In genomic region chr1:155053531-155054105, GRCh38 we compare ENCODE assay signal across 16 cellular contexts. TPM values are rescaled to one million over a fixed set of nuclear protein-coding genes. Genes with fewer than 3 reads are reported as not detected.
DNase-seq lines count a peak whose midpoint lies in the region; ATAC-seq, FAIRE-seq and TF ChIP-seq lines count a peak whose summit lies in the region.
"Had no signal": no experiment of that assay in that cellular context is flagged by ENCODE, and none has a peak within 500 bp of the region (broad histone marks: within the 10 kb centered on the region; RNA-seq: fewer than 3 reads in every experiment).

No MANE protein-coding gene starts in this region.

- FAIRE-seq in small intestine (lab: Jason Lieb, UNC), result no peak
- FAIRE-seq: A204.1, G401.6 had no signal

- H3K79me2 ChIP-seq in DOHH2 (ENCODE audit: control insufficient read depth, low read length), result peaks cover 8% of the 10 kb centered on the region

- TF ChIP-seq CTCF in DOHH2 (IDR thresholded peaks at IDR 0.05; ENCODE audit: low read depth, low read length, poor library complexity, severe bottlenecking), result no peak
- no peak for TF ChIP-seq CTCF in neural crest cell (conservative IDR thresholded peaks at IDR 0.05)

- no peaks in the 10 kb centered on the region for H3K27me3 ChIP-seq in DOHH2 (ENCODE audit: control insufficient read depth, low read length)
- no peaks in the 10 kb centered on the region for H3K27me3 ChIP-seq in small intestine (ENCODE audit: control insufficient read depth in 2 of 2, insufficient read depth in 2 of 2, low read length in 2 of 2)
- H3K27me3 ChIP-seq: ovary had no signal

- H3K9me3 Mint-ChIP-seq in activated CD4-positive, alpha-beta T cell treated with anti-CD3 and anti-CD28 coated beads for 36 hours (ENCODE audit: low read depth), result no peaks in the 10 kb centered on the region
- no peaks in the 10 kb centered on the region for H3K9me3 Mint-ChIP-seq in activated naive CD8-positive, alpha-beta T cell treated with anti-CD3 and anti-CD28 coated beads, Interleukin-2, amount 10 ng/mL, durations not matched to agents 7 days and 5 days
- H3K9me3 Mint-ChIP-seq in neural crest cell, result no peaks in the 10 kb centered on the region
- H3K9me3 Mint-ChIP-seq: HFFc6 had no signal

- H3K4me2 ChIP-seq in DOHH2 (ENCODE audit: low read length), result peak overlapping the region; percentile 93; the same call in 1 of the 2 replicates

- DNase-seq in activated CD4-positive, alpha-beta T cell treated with anti-CD3 and anti-CD28 coated beads for 36 hours, result no peak
- no peak for DNase-seq in activated CD4-positive, alpha-beta T cell treated with anti-CD3 and anti-CD28 coated beads, Interleukin-2, amount 50 U/mL, for 48 hours
- DNase-seq in activated naive CD8-positive, alpha-beta T cell treated with anti-CD3 and anti-CD28 coated beads, Interleukin-2, amount 10 ng/mL, durations not matched to agents 7 days and 5 days, result no peak
- DNase-seq in neural crest cell (ENCODE audit: low read depth, low spot score) (no peak), DMS 273 treated with DMSO at 0.1 percent for 48 hours (lab: John Stamatoyannopoulos, UW) (no peak), small intestine (no peak)
- DNase-seq: COR-L47, HFFc6, KBM-7, ovary, SK-N-SH had no signal

- no peak for ATAC-seq in activated CD4-positive, alpha-beta T cell treated with anti-CD3 and anti-CD28 coated beads for 36 hours
- no peak for ATAC-seq in activated naive CD8-positive, alpha-beta T cell treated with anti-CD3 and anti-CD28 coated beads, Interleukin-2, amount 10 ng/mL, durations not matched to agents 7 days and 5 days (ENCODE audit: low read depth)
- ATAC-seq in GM19455 (IDR thresholded peaks at IDR 0.05; ENCODE audit: unreplicated experiment), result no peak

- H3K36me3 ChIP-seq in DOHH2 (ENCODE audit: control insufficient read depth, low read length) (peaks cover 30% of the 10 kb centered on the region; the same call in 1 of the 2 replicates), small intestine (ENCODE audit: control insufficient read depth in 2 of 2, insufficient read depth in 2 of 2, low read length in 2 of 2) (peaks cover 4% of the 10 kb centered on the region in 2 donors)
- H3K36me3 ChIP-seq: ovary had no signal

- WGBS in small intestine, 3 donors, result 88 to 95% (median 92%) methylated on average over 7 of the region's 7 CpGs

- H3F3A ChIP-seq in DOHH2 (ENCODE audit: control insufficient read depth, insufficient read depth), result 0 out of 2 replicates have a peak, but pooled peaks cover 3% of the 10 kb centered on the region

- H3K4me1 ChIP-seq in DOHH2 (ENCODE audit: control insufficient read depth, low read length) (peaks cover 34% of the 10 kb centered on the region), small intestine (ENCODE audit: control insufficient read depth in 2 of 2, insufficient read depth in 1 of 2, low read depth in 1 of 2, low read length in 1 of 2) (peaks cover 3% of the 10 kb centered on the region in 2 donors)

- no peak overlapping the region for H3K27ac ChIP-seq in DOHH2 (ENCODE audit: low read depth, low read length)
- no peak overlapping the region for H3K27ac ChIP-seq in small intestine (ENCODE audit: low read depth in 1 of 2, low read length in 1 of 2)
- H3K27ac ChIP-seq: ovary had no signal

- POLR2A ChIA-PET in activated CD4-positive, alpha-beta T cell treated with anti-CD3 and anti-CD28 coated beads for 36 hours (lab: Charles Lee), result no interaction called here
- POLR2A ChIA-PET in activated naive CD8-positive, alpha-beta T cell treated with anti-CD3 and anti-CD28 coated beads, Interleukin-2, amount 10 ng/mL, durations not matched to agents 7 days and 5 days (lab: Charles Lee), result no interaction called here

- H3K4me3 Mint-ChIP-seq in activated CD4-positive, alpha-beta T cell treated with anti-CD3 and anti-CD28 coated beads for 36 hours, result peak overlapping the region; percentile 69
- H3K4me3 Mint-ChIP-seq in activated naive CD8-positive, alpha-beta T cell treated with anti-CD3 and anti-CD28 coated beads, Interleukin-2, amount 10 ng/mL, durations not matched to agents 7 days and 5 days, result peak overlapping the region; percentile 77
- H3K4me3 Mint-ChIP-seq in neural crest cell, result peak overlapping the region; percentile 81
- H3K4me3 Mint-ChIP-seq: HFFc6 had no signal

- intact Hi-C loops in activated CD4-positive, alpha-beta T cell treated with anti-CD3 and anti-CD28 coated beads for 36 hours (cut with DNase I, micrococcal nuclease), result loop anchor here in 1 of 2 experiments (5.0 kb wide), 3 partner anchors 36 to 71 kb away; partner anchors contain the start of genes FLAD1 and ZBTB7B

- peaks cover 20% of the 10 kb centered on the region for H3K36me3 Mint-ChIP-seq in activated CD4-positive, alpha-beta T cell treated with anti-CD3 and anti-CD28 coated beads for 36 hours (ENCODE audit: low read depth)
- H3K36me3 Mint-ChIP-seq in activated naive CD8-positive, alpha-beta T cell treated with anti-CD3 and anti-CD28 coated beads, Interleukin-2, amount 10 ng/mL, durations not matched to agents 7 days and 5 days, result peaks cover 1% of the 10 kb centered on the region
- no peaks in the 10 kb centered on the region for H3K36me3 Mint-ChIP-seq in neural crest cell (ENCODE audit: low read depth)

- H3K4me1 Mint-ChIP-seq in activated CD4-positive, alpha-beta T cell treated with anti-CD3 and anti-CD28 coated beads for 36 hours, result peaks cover 20% of the 10 kb centered on the region
- peaks cover 23% of the 10 kb centered on the region for H3K4me1 Mint-ChIP-seq in activated naive CD8-positive, alpha-beta T cell treated with anti-CD3 and anti-CD28 coated beads, Interleukin-2, amount 10 ng/mL, durations not matched to agents 7 days and 5 days
- H3K4me1 Mint-ChIP-seq in neural crest cell, result peaks cover 28% of the 10 kb centered on the region

- H3K9me2 ChIP-seq in DOHH2 (replicated peaks; ENCODE audit: control insufficient read depth, low read length), result no peaks in the 10 kb centered on the region
- H3K9me2 ChIP-seq: SK-N-SH had no signal

- H3K4me3 ChIP-seq in DOHH2 (ENCODE audit: low read length) (no peak overlapping the region), small intestine (ENCODE audit: low read depth in 1 of 2, low read length in 2 of 2) (no peak overlapping the region)
- H3K4me3 ChIP-seq: ovary had no signal

- H3K27ac Mint-ChIP-seq in activated CD4-positive, alpha-beta T cell treated with anti-CD3 and anti-CD28 coated beads for 36 hours, result no peak overlapping the region
- peak overlapping the region; percentile 77 for H3K27ac Mint-ChIP-seq in activated naive CD8-positive, alpha-beta T cell treated with anti-CD3 and anti-CD28 coated beads, Interleukin-2, amount 10 ng/mL, durations not matched to agents 7 days and 5 days
- no peak overlapping the region for H3K27ac Mint-ChIP-seq in neural crest cell (ENCODE audit: unreplicated experiment)
- H3K27ac Mint-ChIP-seq: HFFc6 had no signal

- H3K9me3 ChIP-seq in DOHH2 (ENCODE audit: control insufficient read depth, insufficient read depth, low read length) (no peaks in the 10 kb centered on the region), small intestine (ENCODE audit: control insufficient read depth, low read depth) (no peaks in the 10 kb centered on the region)
- H3K9me3 ChIP-seq: ovary, SK-N-SH had no signal

- CTCF ChIA-PET in activated CD4-positive, alpha-beta T cell treated with anti-CD3 and anti-CD28 coated beads for 36 hours (lab: Charles Lee), result interaction anchor here (0.7 to 3.1 kb wide), 8 partner anchors 9 to 119 kb away, joined by 3 to 15 read pairs (median 4); partner anchors contain the start of gene KRTCAP2

- no peaks in the 10 kb centered on the region for H4K20me1 ChIP-seq in DOHH2 (ENCODE audit: control insufficient read depth, insufficient read depth, low read depth, low read length)

- no peaks in the 10 kb centered on the region for H3K27me3 Mint-ChIP-seq in activated CD4-positive, alpha-beta T cell treated with anti-CD3 and anti-CD28 coated beads for 36 hours
- no peaks in the 10 kb centered on the region for H3K27me3 Mint-ChIP-seq in activated naive CD8-positive, alpha-beta T cell treated with anti-CD3 and anti-CD28 coated beads, Interleukin-2, amount 10 ng/mL, durations not matched to agents 7 days and 5 days
- H3K27me3 Mint-ChIP-seq in neural crest cell (ENCODE audit: low read depth), result peaks cover 6% of the 10 kb centered on the region

RNA-seq across cellular contexts. Expression of gene ADAM15, which starts 2.5 kb away (rescaled TPM):
- 10 to 100 TPM; 42.4 to 48.8 TPM for total RNA-seq in activated CD4-positive, alpha-beta T cell treated with anti-CD3 and anti-CD28 coated beads for 36 hours
- total RNA-seq in activated naive CD8-positive, alpha-beta T cell treated with anti-CD3 and anti-CD28 coated beads, Interleukin-2, amount 10 ng/mL, durations not matched to agents 7 days and 5 days, result 10 to 100 TPM; 37.0 to 37.3 TPM
- 82.2 and 85.1 TPM in 2 replicates for total RNA-seq in neural crest cell
- 100 to 1,000 TPM; 143 to 206 (median 152) TPM for polyA plus RNA-seq in small intestine

RNA-seq across cellular contexts. Expression of gene EFNA4, which starts 9.9 kb away (rescaled TPM):
- 1 to 10 TPM; 6.3 to 6.5 TPM for total RNA-seq in activated CD4-positive, alpha-beta T cell treated with anti-CD3 and anti-CD28 coated beads for 36 hours
- total RNA-seq in activated naive CD8-positive, alpha-beta T cell treated with anti-CD3 and anti-CD28 coated beads, Interleukin-2, amount 10 ng/mL, durations not matched to agents 7 days and 5 days, result 1 to 10 TPM; 7.9 to 8.1 TPM
- 26.4 and 28.5 TPM in 2 replicates for total RNA-seq in neural crest cell
- 10 to 100 TPM; 16.8 to 17.5 (median 17.2) TPM for polyA plus RNA-seq in small intestine

RNA-seq across cellular contexts. Expression of gene DCST1, which starts 20.0 kb away (rescaled TPM):
- total RNA-seq in activated CD4-positive, alpha-beta T cell treated with anti-CD3 and anti-CD28 coated beads for 36 hours, result not detected
- total RNA-seq in activated naive CD8-positive, alpha-beta T cell treated with anti-CD3 and anti-CD28 coated beads, Interleukin-2, amount 10 ng/mL, durations not matched to agents 7 days and 5 days, result not detected
- not detected in 2 replicates for total RNA-seq in neural crest cell
- under 1 TPM in 1 of 3 donors, not detected in 2; 0.10 TPM for polyA plus RNA-seq in small intestine
- total RNA-seq: glomerular endothelial cell, HFFc6 had no signal
- polyA plus RNA-seq: SK-N-SH had no signal

RNA-seq across cellular contexts. Expression of gene DCST2, which starts 20.0 kb away (rescaled TPM):
- under 1 TPM; 0.46 to 0.67 TPM for total RNA-seq in activated CD4-positive, alpha-beta T cell treated with anti-CD3 and anti-CD28 coated beads for 36 hours
- 1 to 10 TPM in 1 of 2 experiments, under 1 TPM in 1; 0.91 to 1.4 TPM for total RNA-seq in activated naive CD8-positive, alpha-beta T cell treated with anti-CD3 and anti-CD28 coated beads, Interleukin-2, amount 10 ng/mL, durations not matched to agents 7 days and 5 days
- 1.3 and 3.4 TPM in 2 replicates for total RNA-seq in neural crest cell
- 10 to 100 TPM in 2 of 3 donors, 1 to 10 TPM in 1; 1.9 to 27.1 (median 18.6) TPM for polyA plus RNA-seq in small intestine

RNA-seq across cellular contexts. Expression of gene EFNA3, which starts 25.0 kb away (rescaled TPM):
- total RNA-seq in activated CD4-positive, alpha-beta T cell treated with anti-CD3 and anti-CD28 coated beads for 36 hours, result 1 to 10 TPM; 5.1 to 6.9 TPM
- 1 to 10 TPM; 3.6 to 4.2 TPM for total RNA-seq in activated naive CD8-positive, alpha-beta T cell treated with anti-CD3 and anti-CD28 coated beads, Interleukin-2, amount 10 ng/mL, durations not matched to agents 7 days and 5 days
- total RNA-seq in neural crest cell, result 5.6 and 6.6 TPM in 2 replicates
- 1 to 10 TPM; 2.0 to 7.0 (median 4.5) TPM for polyA plus RNA-seq in small intestine
